ENCODE assay signal across 29 cellular contexts in genomic region chr13:44266772-44267171, GRCh38.
"Had no signal": no experiment of that assay in that cellular context is flagged by ENCODE, and none has a peak within 500 bp of the region (broad histone marks: within the 10 kb centered on the region; RNA-seq: fewer than 3 reads in every experiment).

No MANE protein-coding gene starts in this region.

- H3K9me3 Mint-ChIP-seq: immature natural killer cell; natural killer cell treated with Interleukin-12 subunit alpha and Interleukin-12 subunit beta and Interleukin-15 and Interleukin-18, amount 100 ng/mL, for 72 hours had no signal

- H3K4me1 ChIP-seq: pancreas, prostate gland, testis had no signal

- H3K4me1 Mint-ChIP-seq: immature natural killer cell had no signal

- H3K4me3 Mint-ChIP-seq: immature natural killer cell; naive thymus-derived CD4-positive, alpha-beta T cell; natural killer cell treated with Interleukin-12 subunit alpha and Interleukin-12 subunit beta and Interleukin-15 and Interleukin-18, amount 100 ng/mL, for 72 hours; stimulated activated naive B cell treated with anti-CD40 and anti-IgM and Interleukin-4, amounts not matched to agents 10 μg/mL and 1 μg/mL and 100 μg/mL, for 72 hours had no signal

- H3K27ac ChIP-seq: left lung, lower lobe of right lung, pancreas, prostate gland, skin epidermis, testis, upper lobe of right lung had no signal

- H3K27me3 ChIP-seq: left lung, pancreas, stomach, testis, tibial artery, upper lobe of right lung had no signal

- H3K9me3 ChIP-seq: left lung, lower lobe of right lung, mucosa of descending colon, pancreas, prostate gland, stomach, testis, tibial artery, upper lobe of right lung had no signal

- ATAC-seq: left colon; left lung; lower lobe of right lung; mucosa of descending colon; naive thymus-derived CD4-positive, alpha-beta T cell; natural killer cell treated with Interleukin-12 subunit alpha and Interleukin-12 subunit beta and Interleukin-15 and Interleukin-18, amount 100 ng/mL, for 72 hours; pancreas; right cardiac atrium; sciatic nerve; stimulated activated naive B cell treated with anti-CD40 and anti-IgM and Interleukin-4, amounts not matched to agents 10 μg/mL and 1 μg/mL and 100 μg/mL, for 72 hours; stimulated activated naive CD8-positive, alpha-beta T cell treated with anti-CD3 and anti-CD28 coated beads, Interleukin-15, Interleukin-2, amounts not matched to agents 100 U/mL and 50 U/mL, for 24 hours; upper lobe of right lung had no signal

- H3K36me3 ChIP-seq: left lung, lower lobe of right lung, pancreas, prostate gland, stomach, tibial artery, upper lobe of right lung had no signal

- DNase-seq: hypothalamus; immature natural killer cell; kidney; left colon; left lung; lower lobe of right lung; midbrain; mucosa of descending colon; naive thymus-derived CD4-positive, alpha-beta T cell; nucleus accumbens; pancreas; posterior cingulate gyrus; retina; right cardiac atrium; stimulated activated CD4-positive, alpha-beta T cell treated with anti-CD3 and anti-CD28 coated beads, Interleukin-12 subunit alpha, Interleukin-12 subunit beta, amount 100 ng/mL, for 4 hours; stimulated activated CD4-positive, alpha-beta T cell treated with anti-CD3 and anti-CD28 coated beads, Interleukin-15, amount 100 ng/mL, for 24 hours; stimulated activated CD4-positive, alpha-beta T cell treated with anti-CD3 and anti-CD28 coated beads, Interleukin-2, amount 100 ng/mL, for 24 hours; stimulated activated CD4-positive, alpha-beta T cell treated with anti-CD3 and anti-CD28 coated beads, Interleukin-4, amount 100 ng/mL, for 1 hour; stimulated activated naive B cell treated with anti-CD40 and anti-IgM and Interleukin-4, amounts not matched to agents 10 μg/mL and 1 μg/mL and 100 μg/mL, for 72 hours; stimulated activated naive CD8-positive, alpha-beta T cell treated with anti-CD3 and anti-CD28 coated beads, Interleukin-15, Interleukin-2, amounts not matched to agents 100 U/mL and 50 U/mL, for 24 hours; stomach; testis; tibial artery; trophoblast cell; upper lobe of right lung had no signal

- H3K27ac Mint-ChIP-seq: naive thymus-derived CD4-positive, alpha-beta T cell; natural killer cell treated with Interleukin-12 subunit alpha and Interleukin-12 subunit beta and Interleukin-15 and Interleukin-18, amount 100 ng/mL, for 72 hours; stimulated activated naive B cell treated with anti-CD40 and anti-IgM and Interleukin-4, amounts not matched to agents 10 μg/mL and 1 μg/mL and 100 μg/mL, for 72 hours had no signal

- H3K36me3 Mint-ChIP-seq: immature natural killer cell; natural killer cell treated with Interleukin-12 subunit alpha and Interleukin-12 subunit beta and Interleukin-15 and Interleukin-18, amount 100 ng/mL, for 72 hours; stimulated activated naive B cell treated with anti-CD40 and anti-IgM and Interleukin-4, amounts not matched to agents 10 μg/mL and 1 μg/mL and 100 μg/mL, for 72 hours had no signal

- H3K4me3 ChIP-seq: left lung, lower lobe of right lung, mucosa of descending colon, pancreas, prostate gland, skin epidermis, stomach, testis, tibial artery, upper lobe of right lung had no signal
